In genomic region chr17:7394452-7395191, GRCh38 we compare ENCODE assay signal across 1 cellular context.
TF ChIP-seq lines count a peak whose summit lies in the region.

Gene PLSCR3, minus strand, starts transcription at chr17:7394525. Its CDS starts 415 bp downstream, at chr17:7394110.

TF ChIP-seq in K562, 482 proteins besides CTCF, POLR2A, EP300 and RAD21 (continued from another document and continues in another):
- peak in 1 of 2 experiments; percentile 67; a peak in 1 of 4 replicates for TF ChIP-seq ZNF639 (CRISPR knock-in tag; conservative IDR thresholded peaks at IDR 0.05 in 1 of 2, IDR thresholded peaks at IDR 0.05 in 1 of 2)
- TF ChIP-seq TCF7 (IDR thresholded peaks at IDR 0.05; ENCODE audit: borderline replicate concordance) = no peak
- peak; percentile 47; the same call in 1 of the 2 replicates for TF ChIP-seq CBX1 (IDR thresholded peaks at IDR 0.05; ENCODE audit: low read depth)
- TF ChIP-seq HSF4 (CRISPR knock-in tag; IDR thresholded peaks at IDR 0.05; ENCODE audit: borderline replicate concordance) = no peak
- no peak for TF ChIP-seq ZNF583 (CRISPR knock-in tag; IDR thresholded peaks at IDR 0.05)
- no peak for TF ChIP-seq ZNF274 (IDR thresholded peaks at IDR 0.05; ENCODE audit: borderline replicate concordance, low read depth, low read length)
- TF ChIP-seq STAT6 (CRISPR knock-in tag; IDR thresholded peaks at IDR 0.05) = no peak
- TF ChIP-seq KLF6 (CRISPR knock-in tag; IDR thresholded peaks at IDR 0.05; ENCODE audit: borderline replicate concordance) = no peak
- TF ChIP-seq SFPQ (IDR thresholded peaks at IDR 0.05; ENCODE audit: low read depth, low read length) = no peak
- TF ChIP-seq ZBED1 (IDR thresholded peaks at IDR 0.05) = no peak
- TF ChIP-seq RBM22 (IDR thresholded peaks at IDR 0.05; ENCODE audit: low read depth, low read length, poor library complexity, severe bottlenecking) = no peak
- peak; percentile 65 to 71 for TF ChIP-seq NRF1 (conservative IDR thresholded peaks at IDR 0.05 in 1 of 2, IDR thresholded peaks at IDR 0.05 in 1 of 2)
- 0 out of 2 replicates have a peak, but pooled peaks have one; percentile 46 for TF ChIP-seq NR3C1 (CRISPR knock-in tag; IDR thresholded peaks at IDR 0.05)
- no peak for TF ChIP-seq FOXJ3 (CRISPR knock-in tag; IDR thresholded peaks at IDR 0.05)
- no peak for TF ChIP-seq ZNF655 (CRISPR knock-in tag; IDR thresholded peaks at IDR 0.05)
- no peak for TF ChIP-seq NBN (IDR thresholded peaks at IDR 0.05; ENCODE audit: low read depth)
- no peak for TF ChIP-seq ETV5 (CRISPR knock-in tag; IDR thresholded peaks at IDR 0.05; ENCODE audit: low read depth)
- no peak for TF ChIP-seq ZBTB12 (CRISPR knock-in tag; IDR thresholded peaks at IDR 0.05)
- no peak for TF ChIP-seq ZNF586 (CRISPR knock-in tag; conservative IDR thresholded peaks at IDR 0.05)
- no peak for TF ChIP-seq DMBX1 (CRISPR knock-in tag; IDR thresholded peaks at IDR 0.05; ENCODE audit: borderline replicate concordance)
- TF ChIP-seq CAMTA2 (CRISPR knock-in tag; conservative IDR thresholded peaks at IDR 0.05) = no peak
- TF ChIP-seq SMARCE1 (IDR thresholded peaks at IDR 0.05) = no peak
- no peak for TF ChIP-seq BHLHE40 (IDR thresholded peaks at IDR 0.05; ENCODE audit: low read length)
- no peak for TF ChIP-seq PREB (CRISPR knock-in tag; IDR thresholded peaks at IDR 0.05)
- no peak for TF ChIP-seq BRF2 (IDR thresholded peaks at IDR 0.05; ENCODE audit: borderline replicate concordance, insufficient read depth, insufficient read length)
- TF ChIP-seq ADNP (tag; IDR thresholded peaks at IDR 0.05) = no peak
- peak; percentile 96 for TF ChIP-seq MGA (IDR thresholded peaks at IDR 0.05)
